Comparison of ENCODE assay signal across 1 cellular context in genomic region chr6:14625173-14625895, GRCh38.
TF ChIP-seq lines count a peak whose summit lies in the region.

No MANE protein-coding gene starts in this region.

TF ChIP-seq in H1, 55 proteins besides CTCF, POLR2A, EP300 and RAD21:
- TF ChIP-seq NRF1 (IDR thresholded peaks at IDR 0.05; ENCODE audit: low read depth, low read length) (no peak), KDM5A (IDR thresholded peaks at IDR 0.05; ENCODE audit: low read length) (no peak), SUZ12 (IDR thresholded peaks at IDR 0.05; ENCODE audit: low read length) (no peak), CHD1 (IDR thresholded peaks at IDR 0.05; ENCODE audit: low read depth, low read length) (no peak), CREB1 (IDR thresholded peaks at IDR 0.05) (no peak), RBBP5 (IDR thresholded peaks at IDR 0.05; ENCODE audit: borderline replicate concordance, low read depth, low read length) (no peak), TEAD4 (IDR thresholded peaks at IDR 0.05; ENCODE audit: low read depth, low read length) (peak; percentile 64), KDM1A (IDR thresholded peaks at IDR 0.05; ENCODE audit: borderline replicate concordance, low read length) (no peak), CBX5 (IDR thresholded peaks at IDR 0.05; ENCODE audit: low read depth, low read length) (no peak), KDM4A (IDR thresholded peaks at IDR 0.05; ENCODE audit: low read depth, low read length, severe bottlenecking) (peak; percentile 6), BRCA1 (IDR thresholded peaks at IDR 0.05; ENCODE audit: low read depth, low read length) (no peak), PHF8 (conservative IDR thresholded peaks at IDR 0.05; ENCODE audit: low read depth, low read length) (no peak), TBP (IDR thresholded peaks at IDR 0.05; ENCODE audit: low read depth, low read length) (no peak), TAF1 (IDR thresholded peaks at IDR 0.05; ENCODE audit: low read depth, low read length) (no peak), USF2 (IDR thresholded peaks at IDR 0.05; ENCODE audit: low read length) (no peak), RFX5 (IDR thresholded peaks at IDR 0.05; ENCODE audit: borderline replicate concordance, low read depth, low read length) (no peak), CHD2 (IDR thresholded peaks at IDR 0.05; ENCODE audit: low read length) (no peak), SIRT6 (IDR thresholded peaks at IDR 0.05; ENCODE audit: low read length) (no peak), SAP30 (IDR thresholded peaks at IDR 0.05; ENCODE audit: insufficient read depth, insufficient replicate concordance, low read length) (no peak), HDAC2 (IDR thresholded peaks at IDR 0.05; ENCODE audit: borderline replicate concordance in 1 of 2, low read depth in 2 of 2, low read length in 2 of 2) (0 out of 4 replicates have a peak, but pooled peaks of 1 of the 2 experiments have one; percentile 14), POLR2AphosphoS5 (IDR thresholded peaks at IDR 0.05; ENCODE audit: low read depth, low read length) (no peak), ASH2L (IDR thresholded peaks at IDR 0.05; ENCODE audit: low read length) (peak; percentile 62), RNF2 (IDR thresholded peaks at IDR 0.05; ENCODE audit: borderline replicate concordance, low read depth, low read length, missing control alignments, poor library complexity, severe bottlenecking) (no peak)
- TF ChIP-seq, protein P1, sequence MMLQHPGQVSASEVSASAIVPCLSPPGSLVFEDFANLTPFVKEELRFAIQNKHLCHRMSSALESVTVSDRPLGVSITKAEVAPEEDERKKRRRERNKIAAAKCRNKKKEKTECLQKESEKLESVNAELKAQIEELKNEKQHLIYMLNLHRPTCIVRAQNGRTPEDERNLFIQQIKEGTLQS (IDR thresholded peaks at IDR 0.05; ENCODE audit: insufficient read depth, low read depth, low read length) = no peak
